In the genomic region with DNA sequence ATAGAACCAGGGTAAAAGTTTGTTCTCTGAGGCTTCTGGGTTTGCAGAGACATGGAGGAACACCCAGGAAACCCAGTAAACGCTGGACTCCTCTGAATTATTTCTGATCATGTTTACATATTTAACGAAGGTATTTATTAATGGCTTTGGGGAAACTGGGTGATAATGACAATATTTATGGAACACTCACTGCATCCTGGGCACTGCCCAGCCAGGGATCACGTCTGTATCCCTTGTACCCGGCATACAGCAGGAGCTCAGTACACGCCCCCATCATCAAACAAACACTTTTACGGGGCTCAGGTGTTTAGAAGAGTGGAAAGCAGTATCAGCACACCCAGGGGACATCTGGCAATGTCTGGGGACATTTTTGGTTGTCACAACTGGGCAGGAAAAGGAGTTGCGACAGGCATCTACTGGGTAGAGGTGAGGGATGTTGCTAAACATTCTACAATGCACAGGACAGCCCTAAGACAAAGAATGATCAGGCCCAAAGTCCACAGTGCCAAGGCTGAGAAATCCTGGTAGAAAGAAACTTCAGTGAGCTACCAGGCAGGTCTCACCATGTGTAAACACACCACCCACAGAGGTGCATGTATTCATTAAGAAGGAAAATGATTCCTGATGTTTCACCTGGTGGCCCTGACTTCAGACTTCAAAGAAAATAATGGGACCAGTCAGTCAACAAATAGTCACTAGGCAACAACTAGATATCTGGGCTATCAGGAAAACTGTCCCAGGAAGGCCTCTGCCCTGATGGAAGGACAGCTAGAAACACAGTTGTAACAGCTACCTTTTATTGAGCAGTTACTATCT, we compare ENCODE assay signal across 8 cellular contexts. TPM values are rescaled to one million over a fixed set of nuclear protein-coding genes. Genes with fewer than 3 reads are reported as not detected.
DNase-seq lines count a peak whose midpoint lies in the region; ATAC-seq and TF ChIP-seq lines count a peak whose summit lies in the region.

No MANE protein-coding gene starts in this region.

- H3K36me3 ChIP-seq in GM23338 (ENCODE audit: insufficient read depth) (no peaks in the 10 kb centered on the region), esophagus (ENCODE audit: control insufficient read depth in 2 of 2, insufficient read depth in 2 of 2, low read length in 1 of 2) (no peaks in the 10 kb centered on the region), rectal smooth muscle tissue (ENCODE audit: control insufficient read depth, insufficient read depth, low read length) (no peaks in the 10 kb centered on the region)

- peaks cover 78% of the 10 kb centered on the region for H3K4me1 Mint-ChIP-seq in GM23338

- H4K20me1 ChIP-seq in GM23338 (replicated peaks; ENCODE audit: insufficient read depth), result no peaks in the 10 kb centered on the region

- H3K9me2 ChIP-seq in GM23338 (ENCODE audit: insufficient read depth), result no peaks in the 10 kb centered on the region

- peak overlapping the region; percentile 100 for H3K27ac ChIP-seq in GM23338 (ENCODE audit: low read depth)
- H3K27ac ChIP-seq in esophagus (ENCODE audit: low read depth in 2 of 2, low read length in 1 of 2), result peak overlapping the region; percentile 98 to 100
- H3K27ac ChIP-seq in rectal smooth muscle tissue (ENCODE audit: low read depth, low read length), result peak overlapping the region; percentile 94

- H3K27me3 ChIP-seq in GM23338 (ENCODE audit: insufficient read depth) (no peaks in the 10 kb centered on the region), esophagus (ENCODE audit: control insufficient read depth in 1 of 2, insufficient read depth in 2 of 2, low read length in 2 of 2) (no peaks in the 10 kb centered on the region), rectal smooth muscle tissue (ENCODE audit: control insufficient read depth, insufficient read depth, low read length) (no peaks in the 10 kb centered on the region)

- no peaks in the 10 kb centered on the region for H3K9me3 Mint-ChIP-seq in GM23338

- no peak overlapping the region for H2AFZ ChIP-seq in GM23338

- peak overlapping the region; percentile 67 for H3K4me2 ChIP-seq in GM23338

- in situ Hi-C loops in G401 (cut with HindIII; ENCODE audit: low sequenced_read_pairs), result no loop called here

- no peak for ATAC-seq in GM23338

- WGBS in esophagus, 2 donors, result 50 to 55% methylated on average over 7 of the region's 7 CpGs

- H3K4me3 ChIP-seq in GM23338 (peak overlapping the region; percentile 39; the same call in 1 of the 2 replicates), esophagus (ENCODE audit: low read depth in 1 of 2, low read length in 2 of 2) (no peak overlapping the region), rectal smooth muscle tissue (ENCODE audit: low read length) (no peak overlapping the region)

- peaks cover 0 to 2% of the 10 kb centered on the region in 2 donors for H3K9me3 ChIP-seq in esophagus (ENCODE audit: control insufficient read depth in 2 of 2, insufficient read depth in 1 of 2, low read depth in 1 of 2, low read length in 1 of 2)

- H3K27ac Mint-ChIP-seq in GM23338, result peak overlapping the region; percentile 100

- peaks cover 33% of the 10 kb centered on the region for H3K36me3 Mint-ChIP-seq in GM23338 (ENCODE audit: low read depth)

- H3F3A ChIP-seq in GM23338 (replicated peaks; ENCODE audit: low read depth), result peaks cover 59% of the 10 kb centered on the region

- peak; percentile 51 for DNase-seq in GM23338 (ENCODE audit: low spot score)
- DNase-seq in NCI-H748 treated with DMSO at 0.1 percent for 48 hours (lab: John Stamatoyannopoulos, UW), result peak; percentile 74
- no peak for DNase-seq in kidney glomerular epithelial cell (lab: John Stamatoyannopoulos, UW)
- no peak for DNase-seq in G401 (ENCODE audit: low spot score)
- no peak for DNase-seq in activated effector memory CD4-positive, alpha-beta T cell treated with anti-CD3 and anti-CD28 coated beads, Interleukin-2, amount 50 U/mL, for 16 hours
- DNase-seq in epidermal melanocyte (ENCODE audit: insufficient read length, low spot score), result no peak

- peak overlapping the region; percentile 33; the same call in 2 of the 3 replicates for H3K4me3 Mint-ChIP-seq in GM23338

- peaks cover 67% of the 10 kb centered on the region for H3K79me2 ChIP-seq in GM23338 (replicated peaks; ENCODE audit: insufficient read depth)

- no peak overlapping the region for H3K9ac ChIP-seq in rectal smooth muscle tissue (ENCODE audit: low read length)

- H3K27me3 Mint-ChIP-seq in GM23338 (ENCODE audit: insufficient read depth, low read depth, poor library complexity), result peaks cover 48% of the 10 kb centered on the region

- H3K4me1 ChIP-seq in GM23338 (ENCODE audit: insufficient read depth) (peaks cover 61% of the 10 kb centered on the region), esophagus (ENCODE audit: control insufficient read depth in 2 of 2, insufficient read depth in 2 of 2, low read length in 1 of 2) (peaks cover 7 to 29% of the 10 kb centered on the region in 2 donors), rectal smooth muscle tissue (ENCODE audit: control insufficient read depth, insufficient read depth, low read length) (peaks cover 36% of the 10 kb centered on the region)

- no peak for TF ChIP-seq CTCF in GM23338 (conservative IDR thresholded peaks at IDR 0.05; ENCODE audit: low read depth in 2 of 2)

TF ChIP-seq in GM23338, 12 proteins besides CTCF, POLR2A, EP300 and RAD21 (continues in another document):
- TF ChIP-seq, protein P1, sequence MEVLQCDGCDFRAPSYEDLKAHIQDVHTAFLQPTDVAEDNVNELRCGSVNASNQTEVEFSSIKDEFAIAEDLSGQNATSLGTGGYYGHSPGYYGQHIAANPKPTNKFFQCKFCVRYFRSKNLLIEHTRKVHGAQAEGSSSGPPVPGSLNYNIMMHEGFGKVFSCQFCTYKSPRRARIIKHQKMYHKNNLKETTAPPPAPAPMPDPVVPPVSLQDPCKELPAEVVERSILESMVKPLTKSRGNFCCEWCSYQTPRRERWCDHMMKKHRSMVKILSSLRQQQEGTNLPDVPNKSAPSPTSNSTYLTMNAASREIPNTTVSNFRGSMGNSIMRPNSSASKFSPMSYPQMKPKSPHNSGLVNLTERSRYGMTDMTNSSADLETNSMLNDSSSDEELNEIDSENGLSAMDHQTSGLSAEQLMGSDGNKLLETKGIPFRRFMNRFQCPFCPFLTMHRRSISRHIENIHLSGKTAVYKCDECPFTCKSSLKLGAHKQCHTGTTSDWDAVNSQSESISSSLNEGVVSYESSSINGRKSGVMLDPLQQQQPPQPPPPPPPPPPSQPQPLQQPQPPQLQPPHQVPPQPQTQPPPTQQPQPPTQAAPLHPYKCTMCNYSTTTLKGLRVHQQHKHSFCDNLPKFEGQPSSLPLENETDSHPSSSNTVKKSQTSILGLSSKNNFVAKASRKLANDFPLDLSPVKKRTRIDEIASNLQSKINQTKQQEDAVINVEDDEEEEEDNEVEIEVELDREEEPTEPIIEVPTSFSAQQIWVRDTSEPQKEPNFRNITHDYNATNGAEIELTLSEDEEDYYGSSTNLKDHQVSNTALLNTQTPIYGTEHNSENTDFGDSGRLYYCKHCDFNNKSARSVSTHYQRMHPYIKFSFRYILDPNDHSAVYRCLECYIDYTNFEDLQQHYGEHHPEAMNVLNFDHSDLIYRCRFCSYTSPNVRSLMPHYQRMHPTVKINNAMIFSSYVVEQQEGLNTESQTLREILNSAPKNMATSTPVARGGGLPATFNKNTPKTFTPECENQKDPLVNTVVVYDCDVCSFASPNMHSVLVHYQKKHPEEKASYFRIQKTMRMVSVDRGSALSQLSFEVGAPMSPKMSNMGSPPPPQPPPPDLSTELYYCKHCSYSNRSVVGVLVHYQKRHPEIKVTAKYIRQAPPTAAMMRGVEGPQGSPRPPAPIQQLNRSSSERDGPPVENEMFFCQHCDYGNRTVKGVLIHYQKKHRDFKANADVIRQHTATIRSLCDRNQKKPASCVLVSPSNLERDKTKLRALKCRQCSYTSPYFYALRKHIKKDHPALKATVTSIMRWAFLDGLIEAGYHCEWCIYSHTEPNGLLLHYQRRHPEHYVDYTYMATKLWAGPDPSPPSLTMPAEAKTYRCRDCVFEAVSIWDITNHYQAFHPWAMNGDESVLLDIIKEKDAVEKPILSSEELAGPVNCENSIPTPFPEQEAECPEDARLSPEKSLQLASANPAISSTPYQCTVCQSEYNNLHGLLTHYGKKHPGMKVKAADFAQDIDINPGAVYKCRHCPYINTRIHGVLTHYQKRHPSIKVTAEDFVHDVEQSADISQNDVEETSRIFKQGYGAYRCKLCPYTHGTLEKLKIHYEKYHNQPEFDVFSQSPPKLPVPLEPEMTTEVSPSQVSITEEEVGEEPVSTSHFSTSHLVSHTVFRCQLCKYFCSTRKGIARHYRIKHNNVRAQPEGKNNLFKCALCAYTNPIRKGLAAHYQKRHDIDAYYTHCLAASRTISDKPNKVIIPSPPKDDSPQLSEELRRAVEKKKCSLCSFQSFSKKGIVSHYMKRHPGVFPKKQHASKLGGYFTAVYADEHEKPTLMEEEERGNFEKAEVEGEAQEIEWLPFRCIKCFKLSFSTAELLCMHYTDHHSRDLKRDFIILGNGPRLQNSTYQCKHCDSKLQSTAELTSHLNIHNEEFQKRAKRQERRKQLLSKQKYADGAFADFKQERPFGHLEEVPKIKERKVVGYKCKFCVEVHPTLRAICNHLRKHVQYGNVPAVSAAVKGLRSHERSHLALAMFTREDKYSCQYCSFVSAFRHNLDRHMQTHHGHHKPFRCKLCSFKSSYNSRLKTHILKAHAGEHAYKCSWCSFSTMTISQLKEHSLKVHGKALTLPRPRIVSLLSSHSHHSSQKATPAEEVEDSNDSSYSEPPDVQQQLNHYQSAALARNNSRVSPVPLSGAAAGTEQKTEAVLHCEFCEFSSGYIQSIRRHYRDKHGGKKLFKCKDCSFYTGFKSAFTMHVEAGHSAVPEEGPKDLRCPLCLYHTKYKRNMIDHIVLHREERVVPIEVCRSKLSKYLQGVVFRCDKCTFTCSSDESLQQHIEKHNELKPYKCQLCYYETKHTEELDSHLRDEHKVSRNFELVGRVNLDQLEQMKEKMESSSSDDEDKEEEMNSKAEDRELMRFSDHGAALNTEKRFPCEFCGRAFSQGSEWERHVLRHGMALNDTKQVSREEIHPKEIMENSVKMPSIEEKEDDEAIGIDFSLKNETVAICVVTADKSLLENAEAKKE (CRISPR knock-in tag; IDR thresholded peaks at IDR 0.05), result no peak
- TF ChIP-seq NANOG (IDR thresholded peaks at IDR 0.05; ENCODE audit: borderline replicate concordance) (no peak), JUNB (IDR thresholded peaks at IDR 0.05; ENCODE audit: unreplicated experiment) (no peak), CREB1 (CRISPR knock-in tag; IDR thresholded peaks at IDR 0.05; ENCODE audit: low read depth) (no peak), ZNF114 (CRISPR knock-in tag; IDR thresholded peaks at IDR 0.05) (no peak)

RNA-seq across cellular contexts. Expression of gene ZMYND8, which starts 35.3 kb away (rescaled TPM):
- 64.2 and 70.9 TPM in 2 replicates for total RNA-seq in GM23338 (2014; rRNA removed; shearing (Covaris generic))
- polyA plus RNA-seq in GM23338 (2016; fragmentation: Nextera tagmentation; extraction: Ambion mirVana) (122 and 128 TPM in 2 replicates), esophagus (10 to 100 TPM in 1 of 2 donors, 1 to 10 TPM in 1; 8.8 to 18.7 TPM)
- 21.5 and 24.7 TPM in 2 replicates for total RNA-seq in G401 (2014; rRNA removed; shearing (Covaris generic))

Comparison
In these comparisons a context has a peak if more than half of its experiments do, and no peak if none do; other contexts are left out.
1. DNase-seq: peak in GM23338 (single experiment) and NCI-H748 treated with DMSO at 0.1 percent for 48 hours (single experiment); none in kidney glomerular epithelial cell (single experiment), G401 (single experiment), activated effector memory CD4-positive, alpha-beta T cell treated with anti-CD3 and anti-CD28 coated beads, Interleukin-2, amount 50 U/mL, for 16 hours (single experiment) and epidermal melanocyte (single experiment).
2. Peak in every context shown above with its lines, with median percentiles within 50 percentile points of each other: H3K27ac ChIP-seq.